In the genomic region with DNA sequence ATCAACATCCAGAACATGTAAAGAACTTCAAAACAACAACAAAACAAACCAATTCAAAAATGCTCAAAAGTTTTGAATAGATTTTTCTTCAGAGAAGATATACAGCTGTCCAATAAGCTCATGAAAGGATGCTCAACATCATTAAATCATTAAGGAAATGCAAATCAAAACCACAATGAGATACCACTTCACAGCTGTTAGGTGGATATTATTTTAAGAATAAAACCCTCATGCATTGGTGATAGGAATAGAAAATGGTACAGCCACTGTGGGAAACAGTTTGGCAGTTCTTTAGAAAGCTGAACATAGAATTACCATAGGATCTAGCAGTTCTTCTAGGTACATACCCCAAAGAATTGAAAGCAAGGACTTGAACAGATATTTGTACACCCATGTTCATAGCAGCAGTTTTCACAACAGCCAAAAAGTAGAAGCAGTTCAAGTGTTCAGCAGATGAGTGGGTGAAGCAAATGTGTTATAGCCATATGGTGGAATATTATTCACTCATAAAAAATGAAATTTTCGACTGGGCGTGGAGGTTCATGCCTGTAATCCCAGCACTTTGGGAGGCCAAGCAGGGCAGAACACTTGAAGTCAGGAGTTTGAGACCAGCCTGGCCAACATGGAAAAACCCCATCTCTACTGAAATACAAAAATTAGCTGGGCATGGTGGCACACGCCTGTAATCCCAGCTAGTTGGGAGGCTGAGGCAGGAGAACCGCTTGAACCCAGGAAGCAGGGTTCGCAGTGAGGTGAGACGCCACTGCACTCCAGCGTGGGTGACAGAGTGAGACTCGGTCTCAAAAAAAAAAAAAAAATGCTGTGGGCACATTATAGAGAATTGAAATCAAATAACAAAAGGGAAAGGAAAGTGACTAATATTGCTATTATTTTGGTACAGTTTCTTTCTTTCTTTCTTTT, we compare ENCODE assay signal across 1 cellular context.
TF ChIP-seq lines count a peak whose summit lies in the region.

No MANE protein-coding gene starts in this region.

TF ChIP-seq in HEK293T, 16 proteins besides CTCF, POLR2A, EP300 and RAD21 (continued from another document):
- TF ChIP-seq, protein P1, sequence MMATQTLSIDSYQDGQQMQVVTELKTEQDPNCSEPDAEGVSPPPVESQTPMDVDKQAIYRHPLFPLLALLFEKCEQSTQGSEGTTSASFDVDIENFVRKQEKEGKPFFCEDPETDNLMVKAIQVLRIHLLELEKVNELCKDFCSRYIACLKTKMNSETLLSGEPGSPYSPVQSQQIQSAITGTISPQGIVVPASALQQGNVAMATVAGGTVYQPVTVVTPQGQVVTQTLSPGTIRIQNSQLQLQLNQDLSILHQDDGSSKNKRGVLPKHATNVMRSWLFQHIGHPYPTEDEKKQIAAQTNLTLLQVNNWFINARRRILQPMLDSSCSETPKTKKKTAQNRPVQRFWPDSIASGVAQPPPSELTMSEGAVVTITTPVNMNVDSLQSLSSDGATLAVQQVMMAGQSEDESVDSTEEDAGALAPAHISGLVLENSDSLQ (IDR thresholded peaks at IDR 0.05) = no peak
- TF ChIP-seq HDGF (IDR thresholded peaks at IDR 0.05; ENCODE audit: borderline replicate concordance) (no peak), LEF1 (IDR thresholded peaks at IDR 0.05; ENCODE audit: borderline replicate concordance) (no peak), ZNF384 (IDR thresholded peaks at IDR 0.05) (no peak), BHLHE40 (IDR thresholded peaks at IDR 0.05; ENCODE audit: borderline replicate concordance) (no peak), SP1 (IDR thresholded peaks at IDR 0.05) (no peak), FOXM1 (IDR thresholded peaks at IDR 0.05; ENCODE audit: borderline replicate concordance) (no peak), ELF4 (IDR thresholded peaks at IDR 0.05) (no peak), FOXK2 (IDR thresholded peaks at IDR 0.05) (no peak), TARDBP (IDR thresholded peaks at IDR 0.05) (no peak), SUZ12 (IDR thresholded peaks at IDR 0.05) (no peak), FOXA1 (IDR thresholded peaks at IDR 0.05) (no peak), CTBP1 (IDR thresholded peaks at IDR 0.05; ENCODE audit: borderline replicate concordance) (no peak)
